Comparison of ENCODE assay signal across 8 cellular contexts in the genomic region with DNA sequence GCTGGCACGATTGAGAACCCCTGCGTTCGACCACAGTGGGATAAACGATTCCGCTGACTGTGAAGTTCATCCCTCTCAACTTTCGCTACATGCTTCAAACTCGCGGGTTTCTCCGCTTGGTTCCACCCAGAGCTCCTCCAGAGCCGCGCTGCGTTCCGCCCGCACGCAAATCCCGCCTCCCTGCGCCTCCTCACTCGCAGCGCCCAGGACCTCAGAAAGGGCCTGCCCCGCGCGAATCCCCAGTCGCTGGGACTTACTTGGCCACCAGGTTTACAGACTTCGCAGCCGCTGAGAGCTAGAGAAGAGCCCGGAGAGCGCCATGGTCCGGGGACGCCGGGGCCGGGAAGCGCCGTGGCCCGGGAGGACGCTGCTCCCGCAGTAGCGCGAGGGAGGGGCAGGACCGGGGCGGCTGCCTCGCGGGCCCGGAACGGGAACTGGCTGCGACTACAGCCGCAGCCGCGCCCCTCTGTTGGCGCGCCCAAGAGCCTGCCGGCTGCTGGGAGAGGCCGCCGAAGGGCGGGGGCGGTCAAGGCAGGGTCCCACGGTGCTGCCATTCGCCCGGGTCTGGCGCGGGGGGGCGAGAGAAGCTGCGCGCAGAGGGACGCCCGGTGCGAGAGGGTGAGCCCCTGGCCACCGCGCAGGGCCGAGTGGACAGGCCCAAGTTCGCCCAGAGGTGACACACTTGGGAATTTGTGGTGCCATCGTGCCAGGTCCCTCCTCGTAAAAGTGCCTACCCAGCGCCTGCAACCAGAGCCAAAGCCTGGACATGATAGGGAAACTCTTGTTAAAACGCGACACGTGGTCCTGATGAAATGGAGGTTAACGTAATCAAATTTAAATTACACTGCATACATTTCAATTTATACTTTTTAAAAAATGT. TPM values are rescaled to one million over a fixed set of nuclear protein-coding genes. Genes with fewer than 3 reads are reported as not detected.
DNase-seq lines count a peak whose midpoint lies in the region; ATAC-seq, FAIRE-seq and TF ChIP-seq lines count a peak whose summit lies in the region.

A gene with protein sequence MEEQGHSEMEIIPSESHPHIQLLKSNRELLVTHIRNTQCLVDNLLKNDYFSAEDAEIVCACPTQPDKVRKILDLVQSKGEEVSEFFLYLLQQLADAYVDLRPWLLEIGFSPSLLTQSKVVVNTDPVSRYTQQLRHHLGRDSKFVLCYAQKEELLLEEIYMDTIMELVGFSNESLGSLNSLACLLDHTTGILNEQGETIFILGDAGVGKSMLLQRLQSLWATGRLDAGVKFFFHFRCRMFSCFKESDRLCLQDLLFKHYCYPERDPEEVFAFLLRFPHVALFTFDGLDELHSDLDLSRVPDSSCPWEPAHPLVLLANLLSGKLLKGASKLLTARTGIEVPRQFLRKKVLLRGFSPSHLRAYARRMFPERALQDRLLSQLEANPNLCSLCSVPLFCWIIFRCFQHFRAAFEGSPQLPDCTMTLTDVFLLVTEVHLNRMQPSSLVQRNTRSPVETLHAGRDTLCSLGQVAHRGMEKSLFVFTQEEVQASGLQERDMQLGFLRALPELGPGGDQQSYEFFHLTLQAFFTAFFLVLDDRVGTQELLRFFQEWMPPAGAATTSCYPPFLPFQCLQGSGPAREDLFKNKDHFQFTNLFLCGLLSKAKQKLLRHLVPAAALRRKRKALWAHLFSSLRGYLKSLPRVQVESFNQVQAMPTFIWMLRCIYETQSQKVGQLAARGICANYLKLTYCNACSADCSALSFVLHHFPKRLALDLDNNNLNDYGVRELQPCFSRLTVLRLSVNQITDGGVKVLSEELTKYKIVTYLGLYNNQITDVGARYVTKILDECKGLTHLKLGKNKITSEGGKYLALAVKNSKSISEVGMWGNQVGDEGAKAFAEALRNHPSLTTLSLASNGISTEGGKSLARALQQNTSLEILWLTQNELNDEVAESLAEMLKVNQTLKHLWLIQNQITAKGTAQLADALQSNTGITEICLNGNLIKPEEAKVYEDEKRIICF (minus strand): TSS at position 436 of the 880 bp plus-strand sequence. CDS start 21,863 bp downstream, outside the sequence.

- in situ Hi-C loops in HepG2 (cut with HindIII; ENCODE audit: extremely low pct_ligation_motif_present, low pct_unique_long_range_greater_than_20kb): no loop called here

- peak within 1 kb of the TSS; percentile 74 for H3K9ac ChIP-seq in HepG2 (ENCODE audit: insufficient read depth, low read depth, low read length)

- H3K4me3 ChIP-seq in AG09309 (ENCODE audit: control insufficient read depth, low read depth, low read length) (peak within 1 kb of the TSS; percentile 69), HepG2 (replicated peaks in 1 of 3; ENCODE audit: insufficient read depth in 1 of 3, low read depth in 2 of 3, low read length in 3 of 3) (peak within 1 kb of the TSS; percentile 65 to 85 (median 83))

- H2AFZ ChIP-seq in HepG2 (ENCODE audit: low read length): peak within 1 kb of the TSS; percentile 67

- peak within 1 kb of the TSS; percentile 55 for H3K27ac ChIP-seq in HepG2 (ENCODE audit: extremely low read length, insufficient read depth, low read length)

- H3K4me2 ChIP-seq in HepG2 (ENCODE audit: low read depth, low read length): peak within 1 kb of the TSS; percentile 99

- H3K36me3 ChIP-seq in HepG2 (replicated peaks in 1 of 2; ENCODE audit: control insufficient read depth in 1 of 2, insufficient read depth in 2 of 2, low read length in 2 of 2): no peaks in the 10 kb centered on the region

- H3K79me2 ChIP-seq in HepG2 (ENCODE audit: insufficient read depth, low read length): no peaks in the 10 kb centered on the region

- intact Hi-C loops in HepG2 (cut with micrococcal nuclease; ENCODE audit: unreplicated experiment): loop anchor here (1.0 kb wide), 1 partner anchor 26 kb away; a partner anchor contains a TSS

- 1% methylated on average over 26 of the region's 77 CpGs for WGBS in HepG2 (ENCODE audit: low lambda C conversion rate)

- no peaks in the 10 kb centered on the region for H4K20me1 ChIP-seq in HepG2 (ENCODE audit: insufficient read depth, low read length)

- POLR2A ChIA-PET in HepG2 (lab: Yijun Ruan, JAX): interaction anchor here (0.5 to 1.4 kb wide), 4 partner anchors 9 to 115 kb away, joined by 3 to 9 read pairs (median 4); no protein-coding TSS in a partner anchor

- CTCF ChIA-PET in HepG2 (lab: Yijun Ruan, JAX; ENCODE audit: low intra/inter-chr PET ratio, low total read pairs): no interaction called here

- H3K4me1 ChIP-seq in HepG2 (ENCODE audit: insufficient read depth, low read length): peaks cover 45% of the 10 kb centered on the region

- no peak for FAIRE-seq in HepG2 (lab: Jason Lieb, UNC)

- peaks cover 1 to 14% of the 10 kb centered on the region in 2 experiments; a peak in 2 of 5 replicates for H3K27me3 ChIP-seq in HepG2 (ENCODE audit: control insufficient read depth in 1 of 2, insufficient read depth in 2 of 2, low read length in 2 of 2)

- no peak for TF ChIP-seq EP300 in HepG2 (IDR thresholded peaks at IDR 0.05; ENCODE audit: low read depth in 2 of 2, low read length in 2 of 2)
- TF ChIP-seq EP300 in HepG2 (CRISPR knock-in tag; IDR thresholded peaks at IDR 0.05; ENCODE audit: borderline replicate concordance): no peak

- 0 out of 2 replicates have a peak, but pooled peaks have one; percentile 49 for TF ChIP-seq RAD21 in HepG2 (CRISPR knock-in tag; IDR thresholded peaks at IDR 0.05)

- BruUV-seq in HepG2 (replicated peaks; lab: Mats Ljungman, UMichigan): TSS peak; percentile 57

- no peaks in the 10 kb centered on the region for H3K9me3 ChIP-seq in HepG2 (ENCODE audit: low read length)

- peak; percentile 66 for ATAC-seq in GM18873 (IDR thresholded peaks at IDR 0.05; ENCODE audit: low FRiP score, unreplicated experiment)
- ATAC-seq in HG03139 (IDR thresholded peaks at IDR 0.05; ENCODE audit: unreplicated experiment): peak; percentile 80
- peak; percentile 97 for ATAC-seq in HepG2

- no peak for DNase-seq in AG09309 (ENCODE audit: low read depth)
- peak; percentile 15 to 77 for DNase-seq in NCI-H446 (lab: John Stamatoyannopoulos, UW)
- peak; percentile 58 for DNase-seq in activated CD4-positive, alpha-beta T cell treated with anti-CD3 and anti-CD28 coated beads, Interleukin-2, amount 50 U/mL, for 1 hour
- DNase-seq in dermis blood vessel endothelial cell: peak; percentile 83
- peak; percentile 40 for DNase-seq in HepG2 (ENCODE audit: low spot score)
- peak; percentile 68 for DNase-seq in stimulated activated CD4-positive, alpha-beta T cell treated with anti-CD3 and anti-CD28 coated beads, Interleukin-4, amount 100 ng/mL, for 1 hour

- TF ChIP-seq CTCF in AG09309 (IDR thresholded peaks at IDR 0.05; ENCODE audit: control insufficient read depth, insufficient read depth, low read depth, low read length, missing control alignments) (no peak), HepG2 (CRISPR knock-in tag; IDR thresholded peaks at IDR 0.05) (peak; percentile 40; the same call in 1 of the 2 replicates)

- TF ChIP-seq POLR2A in HepG2 (IDR thresholded peaks at IDR 0.05; ENCODE audit: insufficient read depth in 1 of 2, low read depth in 2 of 2, low read length in 2 of 2): peak; percentile 56 to 57; a peak in 3 of 4 replicates

TF ChIP-seq in HepG2, 621 proteins besides CTCF, POLR2A, EP300 and RAD21 (continues in another document):
- no peak for TF ChIP-seq RFX5 (IDR thresholded peaks at IDR 0.05; ENCODE audit: low read depth, low read length)
- TF ChIP-seq, protein P1, sequence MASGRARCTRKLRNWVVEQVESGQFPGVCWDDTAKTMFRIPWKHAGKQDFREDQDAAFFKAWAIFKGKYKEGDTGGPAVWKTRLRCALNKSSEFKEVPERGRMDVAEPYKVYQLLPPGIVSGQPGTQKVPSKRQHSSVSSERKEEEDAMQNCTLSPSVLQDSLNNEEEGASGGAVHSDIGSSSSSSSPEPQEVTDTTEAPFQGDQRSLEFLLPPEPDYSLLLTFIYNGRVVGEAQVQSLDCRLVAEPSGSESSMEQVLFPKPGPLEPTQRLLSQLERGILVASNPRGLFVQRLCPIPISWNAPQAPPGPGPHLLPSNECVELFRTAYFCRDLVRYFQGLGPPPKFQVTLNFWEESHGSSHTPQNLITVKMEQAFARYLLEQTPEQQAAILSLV (CRISPR knock-in tag; IDR thresholded peaks at IDR 0.05; ENCODE audit: borderline replicate concordance): peak; percentile 93; the same call in 1 of the 2 replicates
- TF ChIP-seq, protein P2, sequence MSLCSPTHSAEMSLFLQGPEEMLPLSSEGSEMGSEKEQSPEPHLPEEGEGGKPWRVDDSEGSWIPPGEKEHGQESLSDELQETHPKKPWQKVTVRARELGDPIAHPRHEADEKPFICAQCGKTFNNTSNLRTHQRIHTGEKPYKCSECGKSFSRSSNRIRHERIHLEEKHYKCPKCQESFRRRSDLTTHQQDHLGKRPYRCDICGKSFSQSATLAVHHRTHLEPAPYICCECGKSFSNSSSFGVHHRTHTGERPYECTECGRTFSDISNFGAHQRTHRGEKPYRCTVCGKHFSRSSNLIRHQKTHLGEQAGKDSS (CRISPR knock-in tag; IDR thresholded peaks at IDR 0.05; ENCODE audit: borderline replicate concordance, low read depth): peak; percentile 73; the same call in 1 of the 2 replicates
- 0 out of 2 replicates have a peak, but pooled peaks have one; percentile 15 for TF ChIP-seq THAP11 (CRISPR knock-in tag; IDR thresholded peaks at IDR 0.05)

RNA-seq across cellular contexts. Expression of the gene that starts here (rescaled TPM):
- total RNA-seq in dermis blood vessel endothelial cell: 34.1 and 37.6 TPM in 2 replicates
- total RNA-seq in HepG2 (2016; rRNA removed; fragmentation: Illumina TruSeq; extraction: Trizol): 2.9 TPM in 2 replicates
- total RNA-seq in HepG2 (2016; cell fraction: cytosol; rRNA removed; fragmentation: Illumina TruSeq; extraction: Trizol; ENCODE audit: low read depth): 1.6 and 1.8 TPM in 2 replicates
- 2.4 and 2.6 TPM in 2 replicates for total RNA-seq in HepG2 (2016; cell fraction: insoluble cytoplasmic fraction; rRNA removed; fragmentation: Illumina TruSeq; extraction: Trizol)
- total RNA-seq in HepG2 (2016; cell fraction: membrane; rRNA removed; fragmentation: Illumina TruSeq; extraction: Trizol): 1.7 and 3.3 TPM in 2 replicates
- 4.8 and 4.9 TPM in 2 replicates for total RNA-seq in HepG2 (2016; cell fraction: nucleus; rRNA removed; fragmentation: Illumina TruSeq; extraction: Trizol)
- 1.7 and 1.9 TPM in 2 replicates for polyA plus RNA-seq in HepG2 (2011; rRNA removed)
- 1.1 and 1.4 TPM in 2 replicates for polyA plus RNA-seq in HepG2 (2011; cell fraction: cytosol; rRNA removed)
- 4.1 and 4.3 TPM in 2 replicates for polyA plus RNA-seq in HepG2 (2011; cell fraction: nucleus; rRNA removed)
- 0.91 and 1.1 TPM in 2 replicates for polyA plus RNA-seq in HepG2 (2012)
- polyA plus RNA-seq in HepG2 (2016; cell fraction: cytosol; fragmentation: Illumina TruSeq; extraction: Trizol; ENCODE audit: low read depth): 0.54 and 0.55 TPM in 2 replicates
- polyA plus RNA-seq in HepG2 (2016; cell fraction: insoluble cytoplasmic fraction; fragmentation: Illumina TruSeq; extraction: Trizol; ENCODE audit: low read depth): 2.1 and 3.1 TPM in 2 replicates
- polyA plus RNA-seq in HepG2 (2016; cell fraction: membrane; fragmentation: Illumina TruSeq; extraction: Trizol; ENCODE audit: low read depth): 1.2 TPM in 2 replicates
- polyA plus RNA-seq in HepG2 (2016; cell fraction: nucleus; fragmentation: Illumina TruSeq; extraction: Trizol; ENCODE audit: insufficient read depth, low read depth): 6.7 and 7.0 TPM in 2 replicates
- 4.2 and 9.5 TPM in 2 replicates for polyA minus RNA-seq in HepG2 (2011; rRNA and poly(A)+ RNA removed; ENCODE audit: low replicate concordance)
- 0.97 and 1.1 TPM in 2 replicates for polyA minus RNA-seq in HepG2 (2011; cell fraction: cytosol; rRNA and poly(A)+ RNA removed)
- polyA minus RNA-seq in HepG2 (2011; cell fraction: nucleus; rRNA and poly(A)+ RNA removed): 4.5 and 5.7 TPM in 2 replicates
